In genomic region chr5:144195443-144195842, GRCh38 we compare ENCODE assay signal across 16 cellular contexts. TPM values are rescaled to one million over a fixed set of nuclear protein-coding genes. Genes with fewer than 3 reads are reported as not detected.
DNase-seq lines count a peak whose midpoint lies in the region; ATAC-seq and TF ChIP-seq lines count a peak whose summit lies in the region.
"Had no signal": no experiment of that assay in that cellular context is flagged by ENCODE, and none has a peak within 500 bp of the region (broad histone marks: within the 10 kb centered on the region; RNA-seq: fewer than 3 reads in every experiment).

No MANE protein-coding gene starts in this region.

- POLR2A ChIA-PET in SK-N-SH (lab: Yijun Ruan, JAX) = no interaction called here

- TF ChIP-seq CTCF in SK-N-SH (IDR thresholded peaks at IDR 0.05) = no peak
- no peak for TF ChIP-seq CTCF in hepatocyte (IDR thresholded peaks at IDR 0.05; ENCODE audit: poor library complexity)
- no peak for TF ChIP-seq CTCF in smooth muscle cell (IDR thresholded peaks at IDR 0.05; ENCODE audit: borderline replicate concordance, insufficient read depth, poor library complexity, severe bottlenecking)

- H3K79me2 ChIP-seq in SK-N-SH (ENCODE audit: insufficient read depth) (no peaks in the 10 kb centered on the region), hepatocyte (no peaks in the 10 kb centered on the region), smooth muscle cell (ENCODE audit: low read depth) (no peaks in the 10 kb centered on the region)

- no peaks in the 10 kb centered on the region for H3K9me2 ChIP-seq in SK-N-SH
- H3K9me2 ChIP-seq in hepatocyte (replicated peaks; ENCODE audit: insufficient read depth) = no peaks in the 10 kb centered on the region

- H3K4me1 Mint-ChIP-seq in stimulated activated naive CD8-positive, alpha-beta T cell treated with anti-CD3 and anti-CD28 coated beads, Interleukin-15, amount 100 ng/mL, for 72 hours = no peaks in the 10 kb centered on the region

- H3F3A ChIP-seq in SK-N-SH (replicated peaks; ENCODE audit: insufficient read depth) (peaks cover 8% of the 10 kb centered on the region), smooth muscle cell (ENCODE audit: low read depth) (peaks cover 21% of the 10 kb centered on the region)

- no peaks in the 10 kb centered on the region for H3K9me3 Mint-ChIP-seq in stimulated activated naive CD8-positive, alpha-beta T cell treated with anti-CD3 and anti-CD28 coated beads, Interleukin-15, amount 100 ng/mL, for 72 hours

- TF ChIP-seq RAD21 in SK-N-SH (IDR thresholded peaks at IDR 0.05; ENCODE audit: low read length) = no peak

- H2AFZ ChIP-seq in SK-N-SH (ENCODE audit: low read depth) (peak overlapping the region; percentile 71), hepatocyte (no peak overlapping the region), smooth muscle cell (ENCODE audit: low read depth) (peak overlapping the region; percentile 22)

- H3K4me3 ChIP-seq in SK-N-SH (ENCODE audit: low read depth in 2 of 2, low read length in 1 of 2) = no peak overlapping the region
- no peak overlapping the region for H3K4me3 ChIP-seq in adipocyte (ENCODE audit: low read length)
- H3K4me3 ChIP-seq in hepatocyte = no peak overlapping the region
- H3K4me3 ChIP-seq in smooth muscle cell = no peak overlapping the region

- peaks cover 2 to 18% of the 10 kb centered on the region in 2 experiments; a peak in 3 of 4 replicates for H3K4me1 ChIP-seq in SK-N-SH (ENCODE audit: control insufficient read depth in 1 of 2, insufficient read depth in 2 of 2, low read depth in 1 of 2, low read length in 1 of 2)
- H3K4me1 ChIP-seq in adipocyte (ENCODE audit: control insufficient read depth, insufficient read depth, low read length) = no peaks in the 10 kb centered on the region
- peaks cover 44% of the 10 kb centered on the region for H3K4me1 ChIP-seq in hepatocyte (ENCODE audit: insufficient read depth)
- peaks cover 15% of the 10 kb centered on the region for H3K4me1 ChIP-seq in smooth muscle cell (ENCODE audit: low read depth)

- 45% methylated on average over 4 of the region's 4 CpGs for WGBS in SK-N-SH (ENCODE audit: low lambda C conversion rate)
- WGBS in hepatocyte (ENCODE audit: low lambda C conversion rate, missing lambda C conversion rate) = 74% methylated on average over 4 of the region's 4 CpGs
- 67% methylated on average over 4 of the region's 4 CpGs for WGBS in smooth muscle cell (ENCODE audit: low lambda C conversion rate)

- H3K4me2 ChIP-seq in SK-N-SH (no peak overlapping the region; the same call in 1 of the 2 replicates), hepatocyte (no peak overlapping the region), smooth muscle cell (peak overlapping the region; percentile 12)

- no peak overlapping the region for H3K9ac ChIP-seq in SK-N-SH
- no peak overlapping the region for H3K9ac ChIP-seq in adipocyte (ENCODE audit: low read length)
- H3K9ac ChIP-seq in smooth muscle cell (ENCODE audit: low read depth) = no peak overlapping the region

- H3K27me3 Mint-ChIP-seq in stimulated activated naive CD8-positive, alpha-beta T cell treated with anti-CD3 and anti-CD28 coated beads, Interleukin-15, amount 100 ng/mL, for 72 hours = peaks cover 7% of the 10 kb centered on the region

- H3K36me3 ChIP-seq in SK-N-SH (replicated peaks in 1 of 2; ENCODE audit: control insufficient read depth in 1 of 2, insufficient read depth in 2 of 2, low read length in 1 of 2) = no peaks in the 10 kb centered on the region
- H3K36me3 ChIP-seq in adipocyte (ENCODE audit: control insufficient read depth, insufficient read depth, low read length, severe bottlenecking) = no peaks in the 10 kb centered on the region
- H3K36me3 ChIP-seq in hepatocyte (replicated peaks; ENCODE audit: insufficient read depth, low read depth) = no peaks in the 10 kb centered on the region
- H3K36me3 ChIP-seq in smooth muscle cell (ENCODE audit: low read depth) = no peaks in the 10 kb centered on the region

- H3K27ac Mint-ChIP-seq in stimulated activated naive CD8-positive, alpha-beta T cell treated with anti-CD3 and anti-CD28 coated beads, Interleukin-15, amount 100 ng/mL, for 72 hours = no peak overlapping the region

- H3K27me3 ChIP-seq in SK-N-SH (ENCODE audit: insufficient read depth) (no peaks in the 10 kb centered on the region), adipocyte (replicated peaks; ENCODE audit: control insufficient read depth, insufficient read depth, low read length) (no peaks in the 10 kb centered on the region), hepatocyte (no peaks in the 10 kb centered on the region), smooth muscle cell (ENCODE audit: low read depth) (no peaks in the 10 kb centered on the region)

- DNase-seq in SK-N-SH (no peak), adipocyte (ENCODE audit: low read depth) (peak; percentile 49), hepatocyte (ENCODE audit: low spot score) (no peak), smooth muscle cell (lab: John Stamatoyannopoulos, UW; ENCODE audit: unreplicated experiment) (no peak), KG1 (lab: John Stamatoyannopoulos, UW) (no peak), inferior parietal cortex (ENCODE audit: extremely low spot score) (no peak)
- no peak for DNase-seq in stimulated activated naive CD8-positive, alpha-beta T cell treated with anti-CD3 and anti-CD28 coated beads, Interleukin-15, amount 100 ng/mL, for 72 hours
- DNase-seq: 8988T; COR-L47; DMS153; Karpas-422; NCI-H1105; NCI-H1694; NK-92 treated with Interleukin-12 subunit alpha and Interleukin-12 subunit beta, amount 100 ng/mL, for 24 hours had no signal

- no peaks in the 10 kb centered on the region for H3K9me3 ChIP-seq in SK-N-SH
- H3K9me3 ChIP-seq in adipocyte (ENCODE audit: control insufficient read depth, low read length) = no peaks in the 10 kb centered on the region
- no peaks in the 10 kb centered on the region for H3K9me3 ChIP-seq in hepatocyte (ENCODE audit: low read depth)
- no peaks in the 10 kb centered on the region for H3K9me3 ChIP-seq in smooth muscle cell (replicated peaks; ENCODE audit: low read depth)

- ATAC-seq in SK-N-SH treated with all-trans-retinoic acid at 6 μM for 48 hours = no peak; the same call in 2 of the 3 replicates
- no peak for ATAC-seq in stimulated activated naive CD8-positive, alpha-beta T cell treated with anti-CD3 and anti-CD28 coated beads, Interleukin-15, amount 100 ng/mL, for 72 hours

- CTCF ChIA-PET in SK-N-SH (lab: Yijun Ruan, JAX) = interaction anchor here (1.1 to 1.8 kb wide), 3 partner anchors 8 to 21 kb away, joined by 3 to 4 read pairs (median 4); no protein-coding TSS in a partner anchor

- no peak overlapping the region for H3K4me3 Mint-ChIP-seq in stimulated activated naive CD8-positive, alpha-beta T cell treated with anti-CD3 and anti-CD28 coated beads, Interleukin-15, amount 100 ng/mL, for 72 hours

- H3K27ac ChIP-seq in SK-N-SH (ENCODE audit: low read depth in 2 of 2, low read length in 1 of 2) = no peak overlapping the region
- H3K27ac ChIP-seq in hepatocyte = peak overlapping the region; percentile 1
- H3K27ac ChIP-seq in smooth muscle cell (ENCODE audit: low read depth) = peak overlapping the region; percentile 17
- H3K27ac ChIP-seq: C4-2B had no signal

- H4K20me1 ChIP-seq in SK-N-SH (ENCODE audit: insufficient read depth) = no peaks in the 10 kb centered on the region
- H4K20me1 ChIP-seq in hepatocyte (ENCODE audit: insufficient read depth, poor library complexity, severe bottlenecking) = no peaks in the 10 kb centered on the region
- no peaks in the 10 kb centered on the region for H4K20me1 ChIP-seq in smooth muscle cell (ENCODE audit: low read depth)

- TF ChIP-seq EP300 in SK-N-SH (IDR thresholded peaks at IDR 0.05; ENCODE audit: borderline replicate concordance in 1 of 2, low read depth in 1 of 2, low read length in 1 of 2) = no peak

TF ChIP-seq in SK-N-SH, 30 proteins besides CTCF, POLR2A, EP300 and RAD21:
- TF ChIP-seq GABPA (IDR thresholded peaks at IDR 0.05; ENCODE audit: low read depth) = no peak
- no peak for TF ChIP-seq IRF3 (IDR thresholded peaks at IDR 0.05; ENCODE audit: low read depth, low read length)
- no peak for TF ChIP-seq RCOR1 (IDR thresholded peaks at IDR 0.05; ENCODE audit: low read length)
TF ChIP-seq in SK-N-SH: peak in this region for 0.

TF ChIP-seq in SK-N-SH treated with all-trans-retinoic acid at 6 μM for 48 hours, 23 proteins besides CTCF, POLR2A, EP300 and RAD21 (continues in another document):
- TF ChIP-seq CREB5 (CRISPR knock-in tag; IDR thresholded peaks at IDR 0.05; ENCODE audit: low read depth) (no peak), OSR1 (CRISPR knock-in tag; IDR thresholded peaks at IDR 0.05) (no peak), ESRRG (CRISPR knock-in tag; IDR thresholded peaks at IDR 0.05) (no peak), ZFP30 (CRISPR knock-in tag; IDR thresholded peaks at IDR 0.05) (no peak), ZC3H10 (CRISPR knock-in tag; IDR thresholded peaks at IDR 0.05) (no peak), GLIS3 (CRISPR knock-in tag; IDR thresholded peaks at IDR 0.05) (no peak), ISL1 (CRISPR knock-in tag; IDR thresholded peaks at IDR 0.05) (no peak), SNAI2 (CRISPR knock-in tag; IDR thresholded peaks at IDR 0.05) (no peak), ARNTL (CRISPR knock-in tag; IDR thresholded peaks at IDR 0.05; ENCODE audit: borderline replicate concordance, low read depth) (no peak), PPARA (CRISPR knock-in tag; IDR thresholded peaks at IDR 0.05; ENCODE audit: borderline replicate concordance) (no peak), CSDC2 (CRISPR knock-in tag; IDR thresholded peaks at IDR 0.05) (no peak)

RNA-seq across cellular contexts. Expression of gene KCTD16, which starts 24.8 kb away (rescaled TPM):
- 0.03 and 0.08 TPM in 2 replicates for polyA plus RNA-seq in SK-N-SH (2012; rRNA removed)
- 0.05 and 0.08 TPM in 2 replicates for polyA plus RNA-seq in SK-N-SH (2012; cell fraction: cytosol; rRNA removed)
- polyA plus RNA-seq in SK-N-SH (2012; cell fraction: nucleus; rRNA removed) = 0.06 and 0.11 TPM in 2 replicates
- total RNA-seq in hepatocyte = 2.3 and 3.4 TPM in 2 replicates
- 0.45 and 0.52 TPM in 2 replicates for polyA plus RNA-seq in hepatocyte
- total RNA-seq in smooth muscle cell = 11.1 and 13.4 TPM in 2 replicates
- polyA plus RNA-seq in smooth muscle cell = 1.5 and 1.6 TPM in 2 replicates

RNA-seq across cellular contexts. Expression of gene YIPF5, which starts 25.0 kb away (rescaled TPM):
- polyA plus RNA-seq in SK-N-SH (2012; rRNA removed) (36.2 and 61.1 TPM in 2 replicates), hepatocyte (82.3 and 97.1 TPM in 2 replicates), smooth muscle cell (159 and 215 TPM in 2 replicates)
- polyA plus RNA-seq in SK-N-SH (2012; cell fraction: cytosol; rRNA removed) = 40.3 and 50.0 TPM in 2 replicates
- 14.7 and 32.1 TPM in 2 replicates for polyA plus RNA-seq in SK-N-SH (2012; cell fraction: nucleus; rRNA removed)
- total RNA-seq in hepatocyte (118 and 119 TPM in 2 replicates), smooth muscle cell (192 and 283 TPM in 2 replicates)

Comparison
In these comparisons a context has a peak if more than half of its experiments do, and no peak if none do; other contexts are left out.
1. H3K27ac ChIP-seq: peak in hepatocyte (single experiment) and smooth muscle cell (single experiment); none in SK-N-SH (0 of 2).